In genomic region chr20:41248371-41249024, GRCh38 we compare ENCODE assay signal across 8 cellular contexts.
DNase-seq lines count a peak whose midpoint lies in the region; ATAC-seq, FAIRE-seq and TF ChIP-seq lines count a peak whose summit lies in the region.

No MANE protein-coding gene starts in this region.

- no peaks in the 10 kb centered on the region for H3K36me3 ChIP-seq in left ventricle myocardium inferior
- no peaks in the 10 kb centered on the region for H3K36me3 ChIP-seq in pancreas

- no peaks in the 10 kb centered on the region for H3K36me3 Mint-ChIP-seq in activated naive CD4-positive, alpha-beta T cell treated with anti-CD3 and anti-CD28 coated beads, Interleukin-2, amount 10 ng/mL, durations not matched to agents 7 days and 5 days

- H3K4me1 Mint-ChIP-seq in activated naive CD4-positive, alpha-beta T cell treated with anti-CD3 and anti-CD28 coated beads, Interleukin-2, amount 10 ng/mL, durations not matched to agents 7 days and 5 days = peaks cover 2% of the 10 kb centered on the region

- no peak overlapping the region for H3K4me3 ChIP-seq in astrocyte of the cerebellum (ENCODE audit: low read depth, low read length)
- peak overlapping the region; percentile 8 for H3K4me3 ChIP-seq in left ventricle myocardium inferior
- no peak overlapping the region for H3K4me3 ChIP-seq in pancreas

- intact Hi-C loops in left ventricle myocardium inferior (cut with micrococcal nuclease) = no loop called here
- intact Hi-C loops in pancreas (cut with DNase I) = no loop called here

- no peak for TF ChIP-seq CTCF in astrocyte of the cerebellum (IDR thresholded peaks at IDR 0.05; ENCODE audit: low read depth, low read length, missing control alignments)
- TF ChIP-seq CTCF in left ventricle myocardium inferior (IDR thresholded peaks at IDR 0.05; ENCODE audit: borderline replicate concordance) = no peak
- no peak for TF ChIP-seq CTCF in pancreas (IDR thresholded peaks at IDR 0.05)

- no peak overlapping the region for H3K4me3 Mint-ChIP-seq in activated naive CD4-positive, alpha-beta T cell treated with anti-CD3 and anti-CD28 coated beads, Interleukin-2, amount 10 ng/mL, durations not matched to agents 7 days and 5 days

- H3K9me3 Mint-ChIP-seq in activated naive CD4-positive, alpha-beta T cell treated with anti-CD3 and anti-CD28 coated beads, Interleukin-2, amount 10 ng/mL, durations not matched to agents 7 days and 5 days = no peaks in the 10 kb centered on the region

- H3K4me1 ChIP-seq in left ventricle myocardium inferior = peaks cover 76% of the 10 kb centered on the region
- peaks cover 0 to 9% (median 9%) of the 10 kb centered on the region in 3 donors for H3K4me1 ChIP-seq in pancreas

- no peak overlapping the region for H3K27ac Mint-ChIP-seq in activated naive CD4-positive, alpha-beta T cell treated with anti-CD3 and anti-CD28 coated beads, Interleukin-2, amount 10 ng/mL, durations not matched to agents 7 days and 5 days

- CTCF ChIA-PET in activated naive CD4-positive, alpha-beta T cell treated with anti-CD3 and anti-CD28 coated beads, Interleukin-2, amount 10 ng/mL, durations not matched to agents 7 days and 5 days (lab: Charles Lee) = no interaction called here

- H3K27me3 Mint-ChIP-seq in activated naive CD4-positive, alpha-beta T cell treated with anti-CD3 and anti-CD28 coated beads, Interleukin-2, amount 10 ng/mL, durations not matched to agents 7 days and 5 days = no peaks in the 10 kb centered on the region

- H3K27ac ChIP-seq in left ventricle myocardium inferior (replicated peaks) (peak overlapping the region; percentile 94), pancreas (peak overlapping the region in 2 of 4 donors; percentile 25 to 34)

- no peak for FAIRE-seq in pancreas (lab: Jason Lieb, UNC)

- WGBS in pancreas, 2 donors = 50 to 59% methylated on average over 4 of the region's 4 CpGs

- peak; percentile 19 for DNase-seq in ACHN
- peak; percentile 57 for DNase-seq in astrocyte of the cerebellum (ENCODE audit: low read depth)
- DNase-seq in left ventricle myocardium inferior = no peak
- no peak for DNase-seq in pancreas
- DNase-seq in activated naive CD4-positive, alpha-beta T cell treated with anti-CD3 and anti-CD28 coated beads, Interleukin-2, amount 10 ng/mL, durations not matched to agents 7 days and 5 days = no peak
- DNase-seq in stimulated activated CD4-positive, alpha-beta T cell treated with anti-CD3 and anti-CD28 coated beads, Interleukin-2, amount 100 ng/mL, for 24 hours = no peak
- DNase-seq in NCI-H446 treated with DMSO at 0.1 percent for 48 hours (lab: John Stamatoyannopoulos, UW) = no peak

- H3K27me3 ChIP-seq in left ventricle myocardium inferior (ENCODE audit: low read depth) (no peaks in the 10 kb centered on the region), pancreas (no peaks in the 10 kb centered on the region)

- ATAC-seq in pancreas (peak in 3 of 4 donors; percentile 19 to 60 (median 26)), GM19463 (IDR thresholded peaks at IDR 0.05; ENCODE audit: unreplicated experiment) (no peak)

- in situ Hi-C loops in ACHN (cut with HindIII; ENCODE audit: low pct_ligation_motif_present, low pct_unique_long_range_greater_than_20kb, low sequenced_read_pairs) = no loop called here
- in situ Hi-C loops in astrocyte of the cerebellum (cut with HindIII; ENCODE audit: low sequenced_read_pairs) = no loop called here

- no peaks in the 10 kb centered on the region for H3K9me3 ChIP-seq in left ventricle myocardium inferior (replicated peaks)
- no peaks in the 10 kb centered on the region for H3K9me3 ChIP-seq in pancreas

Comparison
In these comparisons a context has a peak if more than half of its experiments do, and no peak if none do; other contexts are left out.
1. DNase-seq: peak in ACHN (single experiment) and astrocyte of the cerebellum (single experiment); none in left ventricle myocardium inferior (single experiment), pancreas (0 of 6), activated naive CD4-positive, alpha-beta T cell treated with anti-CD3 and anti-CD28 coated beads, Interleukin-2, amount 10 ng/mL, durations not matched to agents 7 days and 5 days (single experiment), stimulated activated CD4-positive, alpha-beta T cell treated with anti-CD3 and anti-CD28 coated beads, Interleukin-2, amount 100 ng/mL, for 24 hours (0 of 2) and NCI-H446 treated with DMSO at 0.1 percent for 48 hours (single experiment).